ENCODE assay signal across 17 cellular contexts in the genomic region with DNA sequence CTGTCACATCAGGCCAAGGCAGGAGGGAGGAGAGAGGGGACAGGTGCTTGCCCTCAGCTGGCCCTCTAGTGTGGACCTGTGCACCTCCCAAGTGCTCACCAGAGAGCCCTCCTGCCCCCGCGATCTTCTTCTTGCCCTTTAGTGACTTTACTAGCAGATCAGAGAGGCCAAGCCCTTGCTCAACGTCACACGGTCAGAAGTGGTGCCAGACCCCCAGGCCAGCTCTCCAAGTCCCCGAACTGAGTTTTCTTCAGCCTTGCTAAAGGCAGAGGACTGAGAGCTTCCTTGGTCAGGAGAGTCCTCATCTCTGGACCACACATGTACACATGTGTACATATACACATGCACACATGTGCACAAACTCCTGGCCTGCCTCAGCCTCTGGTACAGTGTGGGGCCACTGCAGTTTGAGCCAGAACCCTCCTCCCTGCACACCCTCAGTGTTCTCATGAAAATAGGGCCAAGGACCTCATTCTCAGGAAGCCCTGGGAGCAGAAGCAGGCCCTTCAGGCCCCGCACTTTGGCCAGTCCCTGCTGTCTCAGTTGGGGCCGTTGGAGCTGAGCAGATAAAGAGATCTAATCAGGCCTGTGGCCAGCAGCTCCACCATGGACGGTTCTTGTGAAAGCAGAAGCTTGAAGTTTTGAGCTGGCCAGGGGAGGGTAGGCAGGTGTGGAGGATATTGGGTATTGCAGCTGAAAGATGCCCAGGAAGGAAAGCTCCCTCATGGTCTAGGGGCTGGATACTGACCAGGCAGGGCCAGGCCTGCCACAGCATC. TPM values are rescaled to one million over a fixed set of nuclear protein-coding genes. Genes with fewer than 3 reads are reported as not detected.
DNase-seq lines count a peak whose midpoint lies in the region; ATAC-seq and TF ChIP-seq lines count a peak whose summit lies in the region.
"Had no signal": no experiment of that assay in that cellular context is flagged by ENCODE, and none has a peak within 500 bp of the region (broad histone marks: within the 10 kb centered on the region; RNA-seq: fewer than 3 reads in every experiment).

No MANE protein-coding gene starts in this region.

- no peak overlapping the region for H2BK15ac ChIP-seq in mesendoderm (replicated peaks; ENCODE audit: low read depth)

- H3K4me1 Mint-ChIP-seq in activated naive CD4-positive, alpha-beta T cell treated with anti-CD3 and anti-CD28 coated beads, Interleukin-2, amount 10 ng/mL, durations not matched to agents 7 days and 5 days: peaks cover 4% of the 10 kb centered on the region

- no peaks in the 10 kb centered on the region for H3F3A ChIP-seq in SK-N-SH (replicated peaks; ENCODE audit: insufficient read depth)

- H3K56ac ChIP-seq in mesendoderm (ENCODE audit: low read length): no peak overlapping the region

- no peak overlapping the region for H2AK5ac ChIP-seq in mesendoderm (ENCODE audit: low read length)

- H3K4me3 Mint-ChIP-seq in activated naive CD4-positive, alpha-beta T cell treated with anti-CD3 and anti-CD28 coated beads, Interleukin-2, amount 10 ng/mL, durations not matched to agents 7 days and 5 days: no peak overlapping the region
- H3K4me3 Mint-ChIP-seq: CD14-positive monocyte had no signal

- no peaks in the 10 kb centered on the region for H3K9me3 Mint-ChIP-seq in activated naive CD4-positive, alpha-beta T cell treated with anti-CD3 and anti-CD28 coated beads, Interleukin-2, amount 10 ng/mL, durations not matched to agents 7 days and 5 days

- 61% methylated on average over 8 of the region's 8 CpGs for WGBS in SK-N-SH (ENCODE audit: low lambda C conversion rate)
- WGBS in mesendoderm (ENCODE audit: extremely low coverage, insufficient coverage, low lambda C conversion rate): no CpG with 5 or more reads among the region's 8 CpGs

- no peak overlapping the region for H3K18ac ChIP-seq in mesendoderm (ENCODE audit: low read length)

- no peak overlapping the region for H3K23ac ChIP-seq in mesendoderm (ENCODE audit: low read length)

- H4K5ac ChIP-seq in mesendoderm (ENCODE audit: low read length): no peak overlapping the region

- H3K9me2 ChIP-seq in SK-N-SH: no peaks in the 10 kb centered on the region

- H3K36me3 Mint-ChIP-seq in activated naive CD4-positive, alpha-beta T cell treated with anti-CD3 and anti-CD28 coated beads, Interleukin-2, amount 10 ng/mL, durations not matched to agents 7 days and 5 days: no peaks in the 10 kb centered on the region
- H3K36me3 Mint-ChIP-seq: CD14-positive monocyte had no signal

- no peak overlapping the region for H2BK5ac ChIP-seq in mesendoderm (ENCODE audit: low read length)

- no peak for TF ChIP-seq EP300 in SK-N-SH (IDR thresholded peaks at IDR 0.05; ENCODE audit: borderline replicate concordance in 1 of 2, low read depth in 1 of 2, low read length in 1 of 2)

- no peak overlapping the region for H4K8ac ChIP-seq in mesendoderm (ENCODE audit: low read depth, low read length)

- H3K27me3 ChIP-seq in SK-N-SH (ENCODE audit: insufficient read depth): peaks cover 20% of the 10 kb centered on the region; the same call in 1 of the 2 replicates
- no peaks in the 10 kb centered on the region for H3K27me3 ChIP-seq in mesendoderm (ENCODE audit: insufficient read depth, low read length, poor library complexity)

- H3K36me3 ChIP-seq in SK-N-SH (replicated peaks in 1 of 2; ENCODE audit: control insufficient read depth in 1 of 2, insufficient read depth in 2 of 2, low read length in 1 of 2) (no peaks in the 10 kb centered on the region), mesendoderm (ENCODE audit: control insufficient read depth, insufficient read depth, low read length) (no peaks in the 10 kb centered on the region)

- no peaks in the 10 kb centered on the region for H4K20me1 ChIP-seq in SK-N-SH (ENCODE audit: insufficient read depth)

- POLR2A ChIA-PET in SK-N-SH (lab: Yijun Ruan, JAX) (no interaction called here), RWPE1 (lab: Yijun Ruan, JAX; ENCODE audit: low non-redundant PET) (no interaction called here)

- H3K4me2 ChIP-seq in SK-N-SH (no peak overlapping the region), mesendoderm (ENCODE audit: low read length) (no peak overlapping the region)

- no peak for ATAC-seq in SK-N-SH treated with all-trans-retinoic acid at 6 μM for 48 hours
- no peak for ATAC-seq in HG02798 (IDR thresholded peaks at IDR 0.05; ENCODE audit: poor library complexity, unreplicated experiment)
- no peak for ATAC-seq in HG03342 (IDR thresholded peaks at IDR 0.05; ENCODE audit: unreplicated experiment)

- H2AFZ ChIP-seq in SK-N-SH (ENCODE audit: low read depth): no peak overlapping the region

- H3K27ac Mint-ChIP-seq in activated naive CD4-positive, alpha-beta T cell treated with anti-CD3 and anti-CD28 coated beads, Interleukin-2, amount 10 ng/mL, durations not matched to agents 7 days and 5 days: no peak overlapping the region

- no peaks in the 10 kb centered on the region for H3K79me1 ChIP-seq in mesendoderm (ENCODE audit: low read length)

- TF ChIP-seq CTCF in SK-N-SH (IDR thresholded peaks at IDR 0.05) (no peak), RWPE1 (conservative IDR thresholded peaks at IDR 0.05; ENCODE audit: low read depth) (no peak)

- H3K9me3 ChIP-seq in SK-N-SH: no peaks in the 10 kb centered on the region
- H3K9me3 ChIP-seq: Caco-2 had no signal

- H3K4me1 ChIP-seq in SK-N-SH (ENCODE audit: control insufficient read depth in 1 of 2, insufficient read depth in 2 of 2, low read depth in 1 of 2, low read length in 1 of 2) (no peaks in the 10 kb centered on the region; a peak in 1 of 4 replicates), mesendoderm (ENCODE audit: control insufficient read depth, low read depth, low read length) (no peaks in the 10 kb centered on the region)
- H3K4me1 ChIP-seq: Caco-2 had no signal

- no peak for TF ChIP-seq RAD21 in SK-N-SH (IDR thresholded peaks at IDR 0.05; ENCODE audit: low read length)

- peaks cover 29% of the 10 kb centered on the region for H3K27me3 Mint-ChIP-seq in activated naive CD4-positive, alpha-beta T cell treated with anti-CD3 and anti-CD28 coated beads, Interleukin-2, amount 10 ng/mL, durations not matched to agents 7 days and 5 days

- H3K79me2 ChIP-seq in SK-N-SH (ENCODE audit: insufficient read depth) (no peaks in the 10 kb centered on the region), mesendoderm (ENCODE audit: control insufficient read depth, insufficient read depth, low read length) (no peaks in the 10 kb centered on the region)

- CTCF ChIA-PET in SK-N-SH (lab: Yijun Ruan, JAX): interaction anchor here (0.6 to 1.5 kb wide), 5 partner anchors 9 to 28 kb away, joined by 3 to 4 read pairs (median 3); no protein-coding TSS in a partner anchor
- CTCF ChIA-PET in RWPE1 (lab: Yijun Ruan, JAX): no interaction called here
- CTCF ChIA-PET in activated naive CD4-positive, alpha-beta T cell treated with anti-CD3 and anti-CD28 coated beads, Interleukin-2, amount 10 ng/mL, durations not matched to agents 7 days and 5 days (lab: Charles Lee): interaction anchor here (1.0 to 2.1 kb wide), 2 partner anchors 12 to 15 kb away, joined by 3 to 6 read pairs; no protein-coding TSS in a partner anchor

- H3K9ac ChIP-seq in SK-N-SH (no peak overlapping the region), mesendoderm (ENCODE audit: low read length) (no peak overlapping the region)

- H3K4ac ChIP-seq in mesendoderm (ENCODE audit: low read depth, low read length): no peak overlapping the region

- peak; percentile 17 for DNase-seq in SK-N-SH
- no peak for DNase-seq in RWPE1 (ENCODE audit: low spot score)
- peak; percentile 54 for DNase-seq in islet precursor cell
- no peak for DNase-seq in activated naive CD4-positive, alpha-beta T cell treated with anti-CD3 and anti-CD28 coated beads, Interleukin-2, amount 10 ng/mL, durations not matched to agents 7 days and 5 days
- no peak for DNase-seq in mesendoderm
- DNase-seq: 8988T, Caco-2, KG1, NCI-H1105 treated with DMSO at 0.1 percent for 48 hours, NCI-H187 treated with DMSO at 0.1 percent for 48 hours, NCI-H446, SIG-M5, SW 1271 had no signal

- H3K4me3 ChIP-seq in SK-N-SH (ENCODE audit: low read depth in 2 of 2, low read length in 1 of 2) (no peak overlapping the region), mesendoderm (ENCODE audit: low read length) (no peak overlapping the region)

- H2BK120ac ChIP-seq in mesendoderm (ENCODE audit: low read depth, low read length): no peak overlapping the region

- H3K27ac ChIP-seq in SK-N-SH (ENCODE audit: low read depth in 2 of 2, low read length in 1 of 2): no peak overlapping the region
- H3K27ac ChIP-seq in RWPE1: peak overlapping the region; percentile 74
- no peak overlapping the region for H3K27ac ChIP-seq in mesendoderm (ENCODE audit: low read depth, low read length)

TF ChIP-seq in SK-N-SH, 30 proteins besides CTCF, POLR2A, EP300 and RAD21 (continues in another document):
- TF ChIP-seq RCOR1 (IDR thresholded peaks at IDR 0.05; ENCODE audit: low read length): no peak

TF ChIP-seq in SK-N-SH treated with all-trans-retinoic acid at 6 μM for 48 hours, 23 proteins besides CTCF, POLR2A, EP300 and RAD21:
- TF ChIP-seq SNAI2 (CRISPR knock-in tag; IDR thresholded peaks at IDR 0.05): no peak

RNA-seq across cellular contexts. Expression of gene EPX, which starts 7.4 kb away (rescaled TPM):
- 0.02 TPM in 1 of 2 replicates, not detected in the other for polyA plus RNA-seq in SK-N-SH (2012; rRNA removed)
- polyA plus RNA-seq in SK-N-SH (2012; cell fraction: cytosol; rRNA removed): not detected in 2 replicates
- polyA plus RNA-seq in SK-N-SH (2012; cell fraction: nucleus; rRNA removed): not detected in 2 replicates
- 0.01 TPM for polyA plus RNA-seq in mesendoderm (2013, experiment 1 of 2)
- not detected for polyA plus RNA-seq in mesendoderm (2013, experiment 2 of 2)
- polyA plus RNA-seq: CD14-positive monocyte had no signal

RNA-seq across cellular contexts. Expression of gene OR4D2, which starts 18.4 kb away (rescaled TPM):
- polyA plus RNA-seq in SK-N-SH (2012; rRNA removed): not detected in 2 replicates
- not detected in 2 replicates for polyA plus RNA-seq in SK-N-SH (2012; cell fraction: cytosol; rRNA removed)
- not detected in 2 replicates for polyA plus RNA-seq in SK-N-SH (2012; cell fraction: nucleus; rRNA removed)
- not detected for polyA plus RNA-seq in mesendoderm (2013, experiment 1 of 2)
- not detected for polyA plus RNA-seq in mesendoderm (2013, experiment 2 of 2)
- polyA plus RNA-seq: CD14-positive monocyte had no signal

RNA-seq across cellular contexts. Expression of gene MKS1, which starts 33.9 kb away (rescaled TPM):
- polyA plus RNA-seq in SK-N-SH (2012; rRNA removed): 28.5 and 32.8 TPM in 2 replicates
- 22.0 and 22.7 TPM in 2 replicates for polyA plus RNA-seq in SK-N-SH (2012; cell fraction: cytosol; rRNA removed)
- polyA plus RNA-seq in SK-N-SH (2012; cell fraction: nucleus; rRNA removed): 61.0 and 72.2 TPM in 2 replicates
- 8.1 TPM for polyA plus RNA-seq in mesendoderm (2013, experiment 1 of 2)
- 9.0 TPM for polyA plus RNA-seq in mesendoderm (2013, experiment 2 of 2)

RNA-seq across cellular contexts. Expression of gene OR4D1, which starts 37.0 kb away (rescaled TPM):
- not detected in 2 replicates for polyA plus RNA-seq in SK-N-SH (2012; rRNA removed)
- polyA plus RNA-seq in SK-N-SH (2012; cell fraction: cytosol; rRNA removed): not detected in 2 replicates
- polyA plus RNA-seq in SK-N-SH (2012; cell fraction: nucleus; rRNA removed): not detected in 2 replicates
- polyA plus RNA-seq in mesendoderm (2013, experiment 1 of 2): 0.07 TPM
- polyA plus RNA-seq in mesendoderm (2013, experiment 2 of 2): 0.10 TPM
- polyA plus RNA-seq: CD14-positive monocyte had no signal

RNA-seq across cellular contexts. Expression of gene LPO, which starts 53.2 kb away (rescaled TPM):
- 0.02 TPM in 1 of 2 replicates, not detected in the other for polyA plus RNA-seq in SK-N-SH (2012; rRNA removed)
- 0.05 TPM in 1 of 2 replicates, not detected in the other for polyA plus RNA-seq in SK-N-SH (2012; cell fraction: cytosol; rRNA removed)
- not detected in 2 replicates for polyA plus RNA-seq in SK-N-SH (2012; cell fraction: nucleus; rRNA removed)
- polyA plus RNA-seq in mesendoderm (2013, experiment 1 of 2): 0.08 TPM
- polyA plus RNA-seq in mesendoderm (2013, experiment 2 of 2): 0.15 TPM

Comparison
In these comparisons a context has a peak if more than half of its experiments do, and no peak if none do; other contexts are left out.
1. DNase-seq: peak in SK-N-SH (single experiment) and islet precursor cell (single experiment); none in RWPE1 (single experiment), activated naive CD4-positive, alpha-beta T cell treated with anti-CD3 and anti-CD28 coated beads, Interleukin-2, amount 10 ng/mL, durations not matched to agents 7 days and 5 days (single experiment) and mesendoderm (single experiment).